11 cellular contexts compared by ENCODE assay signal in genomic region chr4:39657465-39657864, GRCh38. TPM values are rescaled to one million over a fixed set of nuclear protein-coding genes. Genes with fewer than 3 reads are reported as not detected.
DNase-seq lines count a peak whose midpoint lies in the region; ATAC-seq and TF ChIP-seq lines count a peak whose summit lies in the region.
"Had no signal": no experiment of that assay in that cellular context is flagged by ENCODE, and none has a peak within 500 bp of the region (broad histone marks: within the 10 kb centered on the region; RNA-seq: fewer than 3 reads in every experiment).

No MANE protein-coding gene starts in this region.

- peak; percentile 40 to 65 for ATAC-seq in activated naive CD4-positive, alpha-beta T cell treated with anti-CD3 and anti-CD28 coated beads, Interleukin-2, amount 50 U/mL, for 72 hours
- ATAC-seq in HG02610 (IDR thresholded peaks at IDR 0.05; ENCODE audit: unreplicated experiment) (peak; percentile 83), HG03565 (IDR thresholded peaks at IDR 0.05; ENCODE audit: unreplicated experiment) (peak; percentile 78), upper lobe of right lung (no peak)
- ATAC-seq in stimulated activated naive CD8-positive, alpha-beta T cell treated with anti-CD3 and anti-CD28 coated beads, Interleukin-15, amount 100 ng/mL, for 72 hours, result peak; percentile 70
- ATAC-seq: activated CD4-positive, alpha-beta T cell treated with anti-CD3 and anti-CD28 coated beads for 36 hours had no signal

- H3K9me3 ChIP-seq in upper lobe of right lung, result no peaks in the 10 kb centered on the region

- no peaks in the 10 kb centered on the region for H3K36me3 Mint-ChIP-seq in activated naive CD4-positive, alpha-beta T cell treated with anti-CD3 and anti-CD28 coated beads, Interleukin-2, amount 50 U/mL, for 72 hours
- no peaks in the 10 kb centered on the region for H3K36me3 Mint-ChIP-seq in activated naive CD8-positive, alpha-beta T cell treated with anti-CD3 and anti-CD28 coated beads for 36 hours

- H3K9me3 Mint-ChIP-seq in activated naive CD4-positive, alpha-beta T cell treated with anti-CD3 and anti-CD28 coated beads, Interleukin-2, amount 50 U/mL, for 72 hours, result no peaks in the 10 kb centered on the region
- H3K9me3 Mint-ChIP-seq in stimulated activated naive CD8-positive, alpha-beta T cell treated with anti-CD3 and anti-CD28 coated beads, Interleukin-15, amount 100 ng/mL, for 72 hours, result no peaks in the 10 kb centered on the region
- H3K9me3 Mint-ChIP-seq in activated naive CD8-positive, alpha-beta T cell treated with anti-CD3 and anti-CD28 coated beads for 36 hours, result no peaks in the 10 kb centered on the region

- peak overlapping the region in 1 of 2 donors; percentile 60 for H3K27ac Mint-ChIP-seq in activated naive CD4-positive, alpha-beta T cell treated with anti-CD3 and anti-CD28 coated beads, Interleukin-2, amount 50 U/mL, for 72 hours
- peak overlapping the region in 1 of 2 donors; percentile 19 for H3K27ac Mint-ChIP-seq in stimulated activated naive CD8-positive, alpha-beta T cell treated with anti-CD3 and anti-CD28 coated beads, Interleukin-15, amount 100 ng/mL, for 72 hours
- H3K27ac Mint-ChIP-seq in activated naive CD8-positive, alpha-beta T cell treated with anti-CD3 and anti-CD28 coated beads for 36 hours, result no peak overlapping the region
- H3K27ac Mint-ChIP-seq: activated CD4-positive, alpha-beta T cell treated with anti-CD3 and anti-CD28 coated beads for 36 hours had no signal

- H3K27me3 ChIP-seq in upper lobe of right lung, result no peaks in the 10 kb centered on the region

- no peak for DNase-seq in activated naive CD4-positive, alpha-beta T cell treated with anti-CD3 and anti-CD28 coated beads, Interleukin-2, amount 50 U/mL, for 72 hours (ENCODE audit: low spot score in 2 of 2)
- DNase-seq in activated naive CD4-positive, alpha-beta T cell treated with Interleukin-2 at 50 U/mL for 16 hours, result no peak
- no peak for DNase-seq in stimulated activated naive CD8-positive, alpha-beta T cell treated with anti-CD3 and anti-CD28 coated beads, Interleukin-15, amount 100 ng/mL, for 72 hours
- DNase-seq in T1000 (lab: John Stamatoyannopoulos, UW) (no peak), upper lobe of right lung (no peak)
- no peak for DNase-seq in activated naive CD8-positive, alpha-beta T cell treated with anti-CD3 and anti-CD28 coated beads for 36 hours
- DNase-seq: activated CD4-positive, alpha-beta T cell treated with anti-CD3 and anti-CD28 coated beads for 36 hours; NCI-H1092 treated with DMSO at 0.1 percent for 48 hours had no signal

- peaks cover 10% of the 10 kb centered on the region for H3K4me1 Mint-ChIP-seq in stimulated activated naive CD8-positive, alpha-beta T cell treated with anti-CD3 and anti-CD28 coated beads, Interleukin-15, amount 100 ng/mL, for 72 hours
- peaks cover 4% of the 10 kb centered on the region for H3K4me1 Mint-ChIP-seq in activated naive CD8-positive, alpha-beta T cell treated with anti-CD3 and anti-CD28 coated beads for 36 hours

- TF ChIP-seq CTCF in upper lobe of right lung (IDR thresholded peaks at IDR 0.05), result no peak

- H3K4me3 Mint-ChIP-seq in stimulated activated naive CD8-positive, alpha-beta T cell treated with anti-CD3 and anti-CD28 coated beads, Interleukin-15, amount 100 ng/mL, for 72 hours, result no peak overlapping the region
- H3K4me3 Mint-ChIP-seq in activated naive CD8-positive, alpha-beta T cell treated with anti-CD3 and anti-CD28 coated beads for 36 hours, result no peak overlapping the region
- H3K4me3 Mint-ChIP-seq: activated CD4-positive, alpha-beta T cell treated with anti-CD3 and anti-CD28 coated beads for 36 hours had no signal

- intact Hi-C loops in upper lobe of right lung (cut with DNase I), result no loop called here

- H3K36me3 ChIP-seq in upper lobe of right lung, result no peaks in the 10 kb centered on the region

- H3K27ac ChIP-seq in upper lobe of right lung, result no peak overlapping the region

- H3K4me3 ChIP-seq in upper lobe of right lung, result no peak overlapping the region
- H3K4me3 ChIP-seq: lung had no signal

- H3K4me1 ChIP-seq in upper lobe of right lung, result no peaks in the 10 kb centered on the region

- H3K27me3 Mint-ChIP-seq in stimulated activated naive CD8-positive, alpha-beta T cell treated with anti-CD3 and anti-CD28 coated beads, Interleukin-15, amount 100 ng/mL, for 72 hours, result no peaks in the 10 kb centered on the region
- H3K27me3 Mint-ChIP-seq in activated naive CD8-positive, alpha-beta T cell treated with anti-CD3 and anti-CD28 coated beads for 36 hours, result no peaks in the 10 kb centered on the region
- H3K27me3 Mint-ChIP-seq: activated CD4-positive, alpha-beta T cell treated with anti-CD3 and anti-CD28 coated beads for 36 hours had no signal

RNA-seq across cellular contexts. Expression of gene SMIM14, which starts 18.8 kb away (rescaled TPM):
- 1 to 10 TPM; 1.3 to 4.7 TPM for total RNA-seq in activated naive CD4-positive, alpha-beta T cell treated with anti-CD3 and anti-CD28 coated beads, Interleukin-2, amount 50 U/mL, for 72 hours
- total RNA-seq in upper lobe of right lung, result 53.8 TPM
- total RNA-seq in activated naive CD8-positive, alpha-beta T cell treated with anti-CD3 and anti-CD28 coated beads for 36 hours, result under 1 TPM; 0.36 to 0.62 TPM

RNA-seq across cellular contexts. Expression of gene UBE2K, which starts 40.5 kb away (rescaled TPM):
- 10 to 100 TPM; 70.8 to 78.8 TPM for total RNA-seq in activated naive CD4-positive, alpha-beta T cell treated with anti-CD3 and anti-CD28 coated beads, Interleukin-2, amount 50 U/mL, for 72 hours
- total RNA-seq in upper lobe of right lung, result 51.4 TPM
- total RNA-seq in activated naive CD8-positive, alpha-beta T cell treated with anti-CD3 and anti-CD28 coated beads for 36 hours, result 100 to 1,000 TPM in 1 of 2 experiments, 10 to 100 TPM in 1; 92.7 to 102 TPM
